Comparison of ENCODE assay signal across 22 cellular contexts in genomic region chr19:47469419-47469700, GRCh38. TPM values are rescaled to one million over a fixed set of nuclear protein-coding genes. Genes with fewer than 3 reads are reported as not detected.
DNase-seq lines count a peak whose midpoint lies in the region; ATAC-seq and TF ChIP-seq lines count a peak whose summit lies in the region.
"Had no signal": no experiment of that assay in that cellular context is flagged by ENCODE, and none has a peak within 500 bp of the region (broad histone marks: within the 10 kb centered on the region; RNA-seq: fewer than 3 reads in every experiment).

No MANE protein-coding gene starts in this region.

- H3K9me3 ChIP-seq in parathyroid adenoma (ENCODE audit: control insufficient read depth, low read length) = no peaks in the 10 kb centered on the region
- no peaks in the 10 kb centered on the region for H3K9me3 ChIP-seq in tibial artery
- H3K9me3 ChIP-seq: BLaER1, SK-N-SH had no signal

- peaks cover 24% of the 10 kb centered on the region for H3K4me1 Mint-ChIP-seq in glutamatergic neuron (ENCODE audit: low read depth, unreplicated experiment)

- H3K4me1 ChIP-seq in parathyroid adenoma = peaks cover 5% of the 10 kb centered on the region
- peaks cover 0 to 40% (median 22%) of the 10 kb centered on the region in 4 donors for H3K4me1 ChIP-seq in tibial artery

- no peak for ATAC-seq in HG03432 (IDR thresholded peaks at IDR 0.05; ENCODE audit: unreplicated experiment)
- no peak for ATAC-seq in HG03095 (IDR thresholded peaks at IDR 0.05; ENCODE audit: unreplicated experiment)
- ATAC-seq: GM12878 had no signal

- H3K27ac Mint-ChIP-seq in glutamatergic neuron (ENCODE audit: unreplicated experiment) = peak overlapping the region; percentile 33
- H3K27ac Mint-ChIP-seq: CD4-positive, alpha-beta memory T cell had no signal

- H3K36me3 ChIP-seq in parathyroid adenoma (ENCODE audit: control insufficient read depth, insufficient read depth, low read length) = no peaks in the 10 kb centered on the region
- H3K36me3 ChIP-seq in tibial artery = no peaks in the 10 kb centered on the region
- H3K36me3 ChIP-seq: BLaER1 had no signal

- H3K36me3 Mint-ChIP-seq in glutamatergic neuron (ENCODE audit: unreplicated experiment) = no peaks in the 10 kb centered on the region
- H3K36me3 Mint-ChIP-seq: CD4-positive, alpha-beta memory T cell had no signal

- H3K79me2 ChIP-seq in parathyroid adenoma = no peaks in the 10 kb centered on the region

- TF ChIP-seq CTCF in glutamatergic neuron (IDR thresholded peaks at IDR 0.05; ENCODE audit: partially characterized antibody, unreplicated experiment) (no peak), parathyroid adenoma (IDR thresholded peaks at IDR 0.05) (no peak), coronary artery (IDR thresholded peaks at IDR 0.05) (no peak), tibial artery (IDR thresholded peaks at IDR 0.05) (no peak)

- intact Hi-C loops in tibial artery (cut with DNase I; ENCODE audit: low total_unique reads) = no loop called here

- H3K4me2 ChIP-seq in parathyroid adenoma (ENCODE audit: low read length) = no peak overlapping the region
- H3K4me2 ChIP-seq: BLaER1, SK-N-SH had no signal

- H3K4me3 ChIP-seq in parathyroid adenoma (ENCODE audit: low read depth, low read length) (no peak overlapping the region), coronary artery (no peak overlapping the region), tibial artery (no peak overlapping the region)
- H3K4me3 ChIP-seq: BLaER1, GM12878 had no signal

- DNase-seq in DMS53 treated with DMSO at 0.1 percent for 48 hours (lab: John Stamatoyannopoulos, UW; ENCODE audit: unreplicated experiment) (peak; percentile 45), glutamatergic neuron (no peak), coronary artery (ENCODE audit: low spot score) (no peak), tibial artery (no peak)
- DNase-seq: CD4-positive, alpha-beta memory T cell; DMS153; EL; IMR-90; NCI-H1436 treated with DMSO at 0.1 percent for 48 hours; NCI-H2029 treated with DMSO at 0.1 percent for 48 hours; SHP77 treated with DMSO at 0.1 percent for 48 hours; SK-N-SH had no signal

- peak overlapping the region; percentile 9 for H2AFZ ChIP-seq in parathyroid adenoma

- H3K27me3 ChIP-seq in parathyroid adenoma (ENCODE audit: control insufficient read depth, insufficient read depth, low read length) = no peaks in the 10 kb centered on the region
- H3K27me3 ChIP-seq in tibial artery = peaks cover 0 to 24% of the 10 kb centered on the region in 2 donors

- H3K9ac ChIP-seq in parathyroid adenoma = no peak overlapping the region
- H3K9ac ChIP-seq: BLaER1, SK-N-SH had no signal

- H3K27ac ChIP-seq in angular gyrus (ENCODE audit: low read depth, low read length) (peak overlapping the region; percentile 29), parathyroid adenoma (no peak overlapping the region), coronary artery (no peak overlapping the region), tibial artery (no peak overlapping the region)
- H3K27ac ChIP-seq: BLaER1, HL-60 had no signal

- peaks cover 10% of the 10 kb centered on the region for H3K27me3 Mint-ChIP-seq in glutamatergic neuron (ENCODE audit: unreplicated experiment)

- peaks cover 3% of the 10 kb centered on the region for H3K9me3 Mint-ChIP-seq in glutamatergic neuron (ENCODE audit: unreplicated experiment)

- peak overlapping the region; percentile 92 for H3K4me3 Mint-ChIP-seq in glutamatergic neuron (ENCODE audit: unreplicated experiment)
- H3K4me3 Mint-ChIP-seq: CD4-positive, alpha-beta memory T cell had no signal

RNA-seq across cellular contexts. Expression of gene SLC8A2, which starts 2.3 kb away (rescaled TPM):
- total RNA-seq in glutamatergic neuron (ENCODE audit: unreplicated experiment) = 115 TPM
- total RNA-seq: CD4-positive, alpha-beta memory T cell; GM12878; HT1080; IMR-90; M059J; NCI-H460 had no signal

RNA-seq across cellular contexts. Expression of gene KPTN, which starts 14.7 kb away (rescaled TPM):
- total RNA-seq in glutamatergic neuron (ENCODE audit: unreplicated experiment) = 51.2 TPM

RNA-seq across cellular contexts. Expression of gene NAPA, which starts 45.5 kb away (rescaled TPM):
- 262 TPM for total RNA-seq in glutamatergic neuron (ENCODE audit: unreplicated experiment)

RNA-seq across cellular contexts. Expression of gene MEIS3, which starts 50.0 kb away (rescaled TPM):
- total RNA-seq in glutamatergic neuron (ENCODE audit: unreplicated experiment) = 255 TPM
- total RNA-seq: GM12878 had no signal
